In the genomic region with DNA sequence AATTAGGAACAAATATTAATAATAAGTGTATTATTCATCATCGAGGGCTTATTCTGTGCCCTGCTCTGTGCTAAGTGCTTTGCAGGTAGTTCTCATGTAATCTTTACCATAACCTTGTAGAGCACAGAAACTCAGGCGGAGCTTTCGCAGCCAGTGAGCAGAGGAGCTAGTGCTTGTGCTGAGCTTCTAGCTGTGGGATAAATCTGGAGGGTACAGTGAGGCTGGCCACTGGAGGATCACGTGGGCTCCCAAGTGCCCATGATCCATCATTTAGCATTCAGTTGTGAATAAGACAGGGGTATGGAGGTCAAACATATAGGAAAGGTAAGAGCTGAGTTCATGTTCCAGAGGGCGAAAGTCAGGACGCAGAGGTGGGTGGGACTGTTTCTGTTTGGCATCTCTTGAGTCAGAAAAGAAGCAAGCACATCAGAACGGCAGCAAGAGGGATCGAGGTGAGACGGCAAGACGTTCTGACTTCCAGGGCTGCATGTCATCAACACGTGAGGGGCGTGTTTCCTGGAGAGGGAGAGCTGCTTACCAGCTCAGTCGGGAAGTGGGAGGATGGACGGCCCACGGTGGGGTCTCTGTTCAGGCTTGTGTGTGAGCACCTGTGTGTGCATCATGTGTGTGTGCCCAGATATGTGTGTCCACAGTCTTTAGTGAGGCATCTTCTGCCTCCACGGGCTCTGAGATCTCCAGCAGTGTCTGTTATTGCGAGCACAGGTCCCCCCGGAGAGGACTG, we compare ENCODE assay signal across 19 cellular contexts. TPM values are rescaled to one million over a fixed set of nuclear protein-coding genes. Genes with fewer than 3 reads are reported as not detected.
DNase-seq lines count a peak whose midpoint lies in the region; ATAC-seq and TF ChIP-seq lines count a peak whose summit lies in the region.
"Had no signal": no experiment of that assay in that cellular context is flagged by ENCODE, and none has a peak within 500 bp of the region (broad histone marks: within the 10 kb centered on the region; RNA-seq: fewer than 3 reads in every experiment).

No MANE protein-coding gene starts in this region.

- no peaks in the 10 kb centered on the region for H3K9me3 Mint-ChIP-seq in activated naive CD8-positive, alpha-beta T cell treated with anti-CD3 and anti-CD28 coated beads, Interleukin-2, amount 10 ng/mL, durations not matched to agents 7 days and 5 days
- H3K9me3 Mint-ChIP-seq in activated naive CD8-positive, alpha-beta T cell treated with anti-CD3 and anti-CD28 coated beads, Interleukin-2, amount 50 U/mL, for 24 hours, result no peaks in the 10 kb centered on the region
- H3K9me3 Mint-ChIP-seq in brain (peaks cover 0 to 3% (median 0%) of the 10 kb centered on the region in 5 experiments), glutamatergic neuron (ENCODE audit: unreplicated experiment) (no peaks in the 10 kb centered on the region)

- H3K4me3 Mint-ChIP-seq in activated naive CD8-positive, alpha-beta T cell treated with anti-CD3 and anti-CD28 coated beads, Interleukin-2, amount 10 ng/mL, durations not matched to agents 7 days and 5 days, result no peak overlapping the region
- no peak overlapping the region for H3K4me3 Mint-ChIP-seq in activated naive CD8-positive, alpha-beta T cell treated with anti-CD3 and anti-CD28 coated beads, Interleukin-2, amount 50 U/mL, for 24 hours
- H3K4me3 Mint-ChIP-seq in brain (no peak overlapping the region), glutamatergic neuron (ENCODE audit: unreplicated experiment) (no peak overlapping the region)

- no peak for ATAC-seq in activated naive CD8-positive, alpha-beta T cell treated with anti-CD3 and anti-CD28 coated beads, Interleukin-2, amount 10 ng/mL, durations not matched to agents 7 days and 5 days (ENCODE audit: low read depth)
- ATAC-seq in activated naive CD8-positive, alpha-beta T cell treated with anti-CD3 and anti-CD28 coated beads, Interleukin-2, amount 50 U/mL, for 24 hours, result no peak

- TF ChIP-seq CTCF in brain (conservative IDR thresholded peaks at IDR 0.05) (no peak), glutamatergic neuron (IDR thresholded peaks at IDR 0.05; ENCODE audit: partially characterized antibody, unreplicated experiment) (no peak), spleen (IDR thresholded peaks at IDR 0.05 in 8 of 11, conservative IDR thresholded peaks at IDR 0.05 in 3 of 11) (no peak)

- no peaks in the 10 kb centered on the region for H3K36me3 ChIP-seq in spleen
- H3K36me3 ChIP-seq: left lung, MG63, WERI-Rb-1 had no signal

- 70 to 79% (median 71%) methylated on average over 18 of the region's 18 CpGs for WGBS in spleen, 5 donors

- peaks cover 0 to 23% (median 0%) of the 10 kb centered on the region in 7 donors for H3K27me3 ChIP-seq in spleen (replicated peaks in 1 of 7)
- H3K27me3 ChIP-seq: MG63 had no signal

- intact Hi-C loops in spleen (cut with DNase I; ENCODE audit: low total_unique reads), result no loop called here

- TF ChIP-seq POLR2A in spleen (IDR thresholded peaks at IDR 0.05), result no peak

- H3K27me3 Mint-ChIP-seq in activated naive CD8-positive, alpha-beta T cell treated with anti-CD3 and anti-CD28 coated beads, Interleukin-2, amount 10 ng/mL, durations not matched to agents 7 days and 5 days, result peaks cover 23% of the 10 kb centered on the region
- peaks cover 11% of the 10 kb centered on the region for H3K27me3 Mint-ChIP-seq in activated naive CD8-positive, alpha-beta T cell treated with anti-CD3 and anti-CD28 coated beads, Interleukin-2, amount 50 U/mL, for 24 hours
- H3K27me3 Mint-ChIP-seq in brain, result peaks cover 11% of the 10 kb centered on the region
- H3K27me3 Mint-ChIP-seq in glutamatergic neuron (ENCODE audit: unreplicated experiment), result peaks cover 7% of the 10 kb centered on the region

- H3K9me3 ChIP-seq in spleen, result no peaks in the 10 kb centered on the region
- H3K9me3 ChIP-seq: left lung, MG63, SK-N-SH had no signal

- H3K36me3 Mint-ChIP-seq in activated naive CD8-positive, alpha-beta T cell treated with anti-CD3 and anti-CD28 coated beads, Interleukin-2, amount 10 ng/mL, durations not matched to agents 7 days and 5 days, result no peaks in the 10 kb centered on the region
- no peaks in the 10 kb centered on the region for H3K36me3 Mint-ChIP-seq in activated naive CD8-positive, alpha-beta T cell treated with anti-CD3 and anti-CD28 coated beads, Interleukin-2, amount 50 U/mL, for 24 hours (ENCODE audit: low read depth)
- H3K36me3 Mint-ChIP-seq in brain, result no peaks in the 10 kb centered on the region
- H3K36me3 Mint-ChIP-seq in glutamatergic neuron (ENCODE audit: unreplicated experiment), result no peaks in the 10 kb centered on the region

- H3K4me1 ChIP-seq in spleen, result peaks cover 0 to 34% (median 16%) of the 10 kb centered on the region in 6 donors

- POLR2A ChIA-PET in activated naive CD8-positive, alpha-beta T cell treated with anti-CD3 and anti-CD28 coated beads, Interleukin-2, amount 10 ng/mL, durations not matched to agents 7 days and 5 days (lab: Charles Lee), result no interaction called here

- DNase-seq in activated naive CD8-positive, alpha-beta T cell treated with anti-CD3 and anti-CD28 coated beads, Interleukin-2, amount 10 ng/mL, durations not matched to agents 7 days and 5 days, result peak; percentile 23
- DNase-seq in activated naive CD8-positive, alpha-beta T cell treated with anti-CD3 and anti-CD28 coated beads, Interleukin-2, amount 50 U/mL, for 24 hours, result no peak
- DNase-seq in glutamatergic neuron (peak; percentile 14), spleen (peak; percentile 48), NCI-H226 (no peak), NCI-H446 treated with DMSO at 0.1 percent for 48 hours (lab: John Stamatoyannopoulos, UW) (no peak)
- DNase-seq in activated effector memory CD4-positive, alpha-beta T cell treated with Interleukin-2 at 50 U/mL for 16 hours, result no peak
- DNase-seq: activated CD4-positive, alpha-beta T cell treated with anti-CD3 and anti-CD28 coated beads, Interleukin-2, amount 50 U/mL, for 4 hours; effector CD4-positive, alpha-beta T cell; SK-N-SH; stimulated activated CD8-positive, alpha-beta memory T cell treated with anti-CD3 and anti-CD28 coated beads, Interleukin-4, amount 100 ng/mL, for 48 hours; WERI-Rb-1 had no signal

- no peak overlapping the region for H3K4me3 ChIP-seq in spleen
- H3K4me3 ChIP-seq: left lung, MG63 had no signal

- H3K27ac Mint-ChIP-seq in activated naive CD8-positive, alpha-beta T cell treated with anti-CD3 and anti-CD28 coated beads, Interleukin-2, amount 10 ng/mL, durations not matched to agents 7 days and 5 days, result no peak overlapping the region
- H3K27ac Mint-ChIP-seq in activated naive CD8-positive, alpha-beta T cell treated with anti-CD3 and anti-CD28 coated beads, Interleukin-2, amount 50 U/mL, for 24 hours, result no peak overlapping the region
- peak overlapping the region in 3 of 5 experiments; percentile 1 to 36 (median 10) for H3K27ac Mint-ChIP-seq in brain
- no peak overlapping the region for H3K27ac Mint-ChIP-seq in glutamatergic neuron (ENCODE audit: unreplicated experiment)

- H3K4me1 Mint-ChIP-seq in activated naive CD8-positive, alpha-beta T cell treated with anti-CD3 and anti-CD28 coated beads, Interleukin-2, amount 10 ng/mL, durations not matched to agents 7 days and 5 days, result no peaks in the 10 kb centered on the region
- no peaks in the 10 kb centered on the region for H3K4me1 Mint-ChIP-seq in activated naive CD8-positive, alpha-beta T cell treated with anti-CD3 and anti-CD28 coated beads, Interleukin-2, amount 50 U/mL, for 24 hours
- H3K4me1 Mint-ChIP-seq in brain (peaks cover 50% of the 10 kb centered on the region), glutamatergic neuron (ENCODE audit: low read depth, unreplicated experiment) (no peaks in the 10 kb centered on the region)

- no peak overlapping the region for H3K27ac ChIP-seq in spleen
- H3K27ac ChIP-seq: HL-60, left lung, WERI-Rb-1 had no signal

RNA-seq across cellular contexts. Expression of a gene that starts 16.8 kb away (rescaled TPM):
- total RNA-seq in activated naive CD8-positive, alpha-beta T cell treated with anti-CD3 and anti-CD28 coated beads, Interleukin-2, amount 10 ng/mL, durations not matched to agents 7 days and 5 days, result not detected
- polyA plus RNA-seq in brain (ENCODE audit: insufficient read depth, low read depth, low replicate concordance) (2.0 TPM), spleen (under 1 TPM in 1 of 3 donors, not detected in 2; 0.03 TPM)
- total RNA-seq in glutamatergic neuron (ENCODE audit: unreplicated experiment) (not detected), spleen (under 1 TPM in 2 of 7 donors, not detected in 5; 0.17 to 0.37 TPM)
- total RNA-seq: cerebellum; T-helper 2 cell treated with Interferon-gamma antibody and Interleukin-4, amounts not matched to agents 100 ng/mL and 5 ng/mL, for 36 hours had no signal

RNA-seq across cellular contexts. Expression of a gene that starts 24.4 kb away (rescaled TPM):
- total RNA-seq in activated naive CD8-positive, alpha-beta T cell treated with anti-CD3 and anti-CD28 coated beads, Interleukin-2, amount 10 ng/mL, durations not matched to agents 7 days and 5 days, result 1 to 10 TPM; 8.5 to 8.9 TPM
- polyA plus RNA-seq in brain (ENCODE audit: insufficient read depth, low read depth, low replicate concordance), result 2.1 TPM
- not detected for total RNA-seq in glutamatergic neuron (ENCODE audit: unreplicated experiment)
- 1 to 10 TPM in 1 of 7 donors, under 1 TPM in 3, not detected in 3; 0.73 to 1.5 (median 0.83) TPM for total RNA-seq in spleen
- polyA plus RNA-seq in spleen, result 1 to 10 TPM; 1.2 to 1.9 (median 1.6) TPM
- total RNA-seq: cerebellum, G401 had no signal

Comparison
In these comparisons a context has a peak if more than half of its experiments do, and no peak if none do; other contexts are left out.
1. DNase-seq: peak in activated naive CD8-positive, alpha-beta T cell treated with anti-CD3 and anti-CD28 coated beads, Interleukin-2, amount 10 ng/mL, durations not matched to agents 7 days and 5 days (single experiment), glutamatergic neuron (single experiment) and spleen (single experiment); none in activated naive CD8-positive, alpha-beta T cell treated with anti-CD3 and anti-CD28 coated beads, Interleukin-2, amount 50 U/mL, for 24 hours (single experiment), activated effector memory CD4-positive, alpha-beta T cell treated with Interleukin-2 at 50 U/mL for 16 hours (single experiment), NCI-H226 (single experiment) and NCI-H446 treated with DMSO at 0.1 percent for 48 hours (single experiment).
2. H3K27ac Mint-ChIP-seq: peak in brain (3 of 5); none in activated naive CD8-positive, alpha-beta T cell treated with anti-CD3 and anti-CD28 coated beads, Interleukin-2, amount 10 ng/mL, durations not matched to agents 7 days and 5 days (single experiment), activated naive CD8-positive, alpha-beta T cell treated with anti-CD3 and anti-CD28 coated beads, Interleukin-2, amount 50 U/mL, for 24 hours (single experiment) and glutamatergic neuron (single experiment).